8 cellular contexts compared by ENCODE assay signal in the genomic region with DNA sequence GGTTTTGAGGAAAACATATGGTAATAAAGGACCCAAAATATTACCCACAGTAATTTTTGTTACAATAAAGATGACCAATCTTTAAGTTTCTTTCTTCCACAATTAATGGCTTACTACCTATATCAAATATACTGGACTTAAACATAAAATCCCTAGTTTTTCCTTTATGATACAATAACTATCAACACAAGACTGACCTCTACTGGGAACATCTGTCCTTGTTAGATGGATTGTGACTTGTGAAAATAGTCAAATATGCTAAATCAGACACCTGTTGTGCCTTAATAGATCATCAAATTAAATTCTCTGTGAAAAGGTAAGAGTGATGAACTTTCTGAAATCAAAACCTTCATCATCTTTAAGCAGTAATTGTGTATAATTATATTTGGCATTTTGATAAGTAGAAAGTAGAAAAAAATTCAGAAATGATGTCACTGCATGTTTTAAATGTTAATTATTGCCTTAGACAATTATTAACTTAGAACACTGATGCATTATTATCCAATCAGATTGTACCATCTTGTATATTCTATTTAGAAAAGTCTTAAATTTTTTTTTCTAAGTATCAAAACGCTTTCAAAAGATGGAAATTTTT.
A peak's percentile ranks its signal among the peaks of the same experiment; 100 is the strongest.
DNase-seq lines count a peak whose midpoint lies in the region; ATAC-seq and TF ChIP-seq lines count a peak whose summit lies in the region.

No MANE protein-coding gene starts in this region.

- CTCF ChIA-PET in activated CD8-positive, alpha-beta T cell treated with anti-CD3 and anti-CD28 coated beads for 36 hours (lab: Charles Lee) = no interaction called here

- no peaks in the 10 kb centered on the region for H3K27me3 ChIP-seq in OCI-LY3 (ENCODE audit: low read depth, low read length)
- H3K27me3 ChIP-seq in transverse colon = no peaks in the 10 kb centered on the region

- no peaks in the 10 kb centered on the region for H3K4me1 Mint-ChIP-seq in activated CD8-positive, alpha-beta T cell treated with anti-CD3 and anti-CD28 coated beads for 36 hours (ENCODE audit: low read depth)

- H3K36me3 ChIP-seq in OCI-LY3 (replicated peaks; ENCODE audit: low read depth, low read length) (peaks cover 2% of the 10 kb centered on the region), transverse colon (no peaks in the 10 kb centered on the region)

- no peaks in the 10 kb centered on the region for H3K36me3 Mint-ChIP-seq in activated CD8-positive, alpha-beta T cell treated with anti-CD3 and anti-CD28 coated beads for 36 hours (ENCODE audit: low read depth)

- WGBS in transverse colon (ENCODE audit: low coverage in 1 of 2), 2 donors = 83 to 100% methylated on average over 1 of the region's 1 CpG

- H4K20me1 ChIP-seq in OCI-LY3 (ENCODE audit: insufficient read depth, low read length) = no peaks in the 10 kb centered on the region

- TF ChIP-seq CTCF in OCI-LY3 (IDR thresholded peaks at IDR 0.05; ENCODE audit: low read depth, low read length) (peak; percentile 64), fibroblast of pulmonary artery (IDR thresholded peaks at IDR 0.05; ENCODE audit: low read length, missing control alignments) (peak; percentile 49), transverse colon (IDR thresholded peaks at IDR 0.05) (peak in 3 of 5 experiments; percentile 24 to 52 (median 34))
- TF ChIP-seq CTCF in activated CD8-positive, alpha-beta T cell treated with anti-CD3 and anti-CD28 coated beads for 36 hours (IDR thresholded peaks at IDR 0.05) = no peak

- no peaks in the 10 kb centered on the region for H3K9me3 ChIP-seq in OCI-LY3 (ENCODE audit: insufficient read depth, low read length)
- no peaks in the 10 kb centered on the region for H3K9me3 ChIP-seq in transverse colon

- intact Hi-C loops in transverse colon (cut with DNase I; ENCODE audit: low total_unique reads) = loop anchor here (10.0 kb wide), 1 partner anchor 772 kb away; no protein-coding TSS in a partner anchor
- intact Hi-C loops in activated CD8-positive, alpha-beta T cell treated with anti-CD3 and anti-CD28 coated beads for 36 hours (cut with micrococcal nuclease) = no loop called here

- H3K27ac ChIP-seq in OCI-LY3 (ENCODE audit: low read length) (no peak overlapping the region), transverse colon (no peak overlapping the region)

- H3K4me3 ChIP-seq in OCI-LY3 (ENCODE audit: low read length) (no peak overlapping the region), fibroblast of pulmonary artery (replicated peaks; ENCODE audit: low read depth, low read length) (no peak overlapping the region), transverse colon (no peak overlapping the region)

- H3K4me2 ChIP-seq in OCI-LY3 (ENCODE audit: low read length) = no peak overlapping the region

- in situ Hi-C loops in transverse colon (cut with MboI; ENCODE audit: low pct_ligation_motif_present in 1 of 4, low pct_unique_long_range_greater_than_20kb in 1 of 4, low sequenced_read_pairs in 3 of 4) = loop anchor here in 2 of 4 donors (10.0 to 25.0 kb wide), 2 partner anchors 774 to 782 kb away; no protein-coding TSS in a partner anchor

- no peak for ATAC-seq in activated CD8-positive, alpha-beta T cell treated with anti-CD3 and anti-CD28 coated beads for 36 hours
- no peak for ATAC-seq in GM18502 (IDR thresholded peaks at IDR 0.05; ENCODE audit: poor library complexity, unreplicated experiment)

- H3K9ac ChIP-seq in OCI-LY3 (ENCODE audit: low read length) = no peak overlapping the region

- peak; percentile 10 for DNase-seq in SIG-M5 treated with dmso at 0.1 percent for 504 hours (lab: John Stamatoyannopoulos, UW; ENCODE audit: unreplicated experiment)
- DNase-seq in SIG-M5 (lab: John Stamatoyannopoulos, UW) = no peak
- DNase-seq in fibroblast of pulmonary artery (ENCODE audit: low read depth) = peak; percentile 62
- DNase-seq in transverse colon = no peak
- DNase-seq in DMS114 treated with DMSO at 0.1 percent for 48 hours (lab: John Stamatoyannopoulos, UW; ENCODE audit: unreplicated experiment) = no peak
- no peak for DNase-seq in activated CD8-positive, alpha-beta T cell treated with anti-CD3 and anti-CD28 coated beads for 36 hours

- no peaks in the 10 kb centered on the region for H3K9me3 Mint-ChIP-seq in activated CD8-positive, alpha-beta T cell treated with anti-CD3 and anti-CD28 coated beads for 36 hours

- H3K27ac Mint-ChIP-seq in activated CD8-positive, alpha-beta T cell treated with anti-CD3 and anti-CD28 coated beads for 36 hours = no peak overlapping the region

- peaks cover 3% of the 10 kb centered on the region for H3K27me3 Mint-ChIP-seq in activated CD8-positive, alpha-beta T cell treated with anti-CD3 and anti-CD28 coated beads for 36 hours

- H3K4me1 ChIP-seq in OCI-LY3 (ENCODE audit: low read length) = peaks cover 31% of the 10 kb centered on the region
- peaks cover 0 to 10% (median 6%) of the 10 kb centered on the region in 4 donors for H3K4me1 ChIP-seq in transverse colon

- no peak for TF ChIP-seq EP300 in transverse colon (IDR thresholded peaks at IDR 0.05; ENCODE audit: low read depth)

- H3K4me3 Mint-ChIP-seq in activated CD8-positive, alpha-beta T cell treated with anti-CD3 and anti-CD28 coated beads for 36 hours = no peak overlapping the region

- TF ChIP-seq POLR2A in transverse colon (IDR thresholded peaks at IDR 0.05) = no peak

- H2AFZ ChIP-seq in OCI-LY3 (ENCODE audit: low read depth, low read length) = no peak overlapping the region

- POLR2A ChIA-PET in activated CD8-positive, alpha-beta T cell treated with anti-CD3 and anti-CD28 coated beads for 36 hours (lab: Charles Lee) = no interaction called here

- H3K79me2 ChIP-seq in OCI-LY3 (ENCODE audit: low read length) = no peaks in the 10 kb centered on the region

Comparison
In these comparisons a context has a peak if more than half of its experiments do, and no peak if none do; other contexts are left out.
1. DNase-seq: peak in SIG-M5 treated with dmso at 0.1 percent for 504 hours (single experiment) and fibroblast of pulmonary artery (single experiment); none in SIG-M5 (single experiment), transverse colon (single experiment), DMS114 treated with DMSO at 0.1 percent for 48 hours (single experiment) and activated CD8-positive, alpha-beta T cell treated with anti-CD3 and anti-CD28 coated beads for 36 hours (single experiment).